In genomic region chrX:13703589-13703988, GRCh38 we compare ENCODE assay signal across 33 cellular contexts. TPM values are rescaled to one million over a fixed set of nuclear protein-coding genes. Genes with fewer than 3 reads are reported as not detected.
A peak's percentile ranks its signal among the peaks of the same experiment; 100 is the strongest.
DNase-seq lines count a peak whose midpoint lies in the region; ATAC-seq, FAIRE-seq and TF ChIP-seq lines count a peak whose summit lies in the region.
"Had no signal": no experiment of that assay in that cellular context is flagged by ENCODE, and none has a peak within 500 bp of the region (broad histone marks: within the 10 kb centered on the region; RNA-seq: fewer than 3 reads in every experiment).

No MANE protein-coding gene starts in this region.

- no peak for TF ChIP-seq CTCF in K562 (IDR thresholded peaks at IDR 0.05 in 2 of 3, conservative IDR thresholded peaks at IDR 0.05 in 1 of 3; ENCODE audit: insufficient read depth in 2 of 3, low read depth in 1 of 3, low read length in 3 of 3)

- peaks cover 11% of the 10 kb centered on the region for H3K4me1 ChIP-seq in CD8-positive, alpha-beta memory T cell (ENCODE audit: insufficient read depth, low read length)
- peaks cover 4 to 22% of the 10 kb centered on the region in 2 experiments for H3K4me1 ChIP-seq in K562 (replicated peaks in 1 of 2; ENCODE audit: control insufficient read depth in 2 of 2, insufficient read depth in 2 of 2, low read length in 2 of 2)
- H3K4me1 ChIP-seq in trophoblast cell (ENCODE audit: control insufficient read depth in 1 of 2, insufficient read depth in 2 of 2, low read length in 2 of 2) = no peaks in the 10 kb centered on the region
- H3K4me1 ChIP-seq: testis had no signal

- H2AFZ ChIP-seq in K562 (ENCODE audit: low read depth, low read length) (no peak overlapping the region), trophoblast cell (ENCODE audit: insufficient read depth, low read length, poor library complexity) (no peak overlapping the region)

- TF ChIP-seq RAD21 in K562 (CRISPR knock-in tag; conservative IDR thresholded peaks at IDR 0.05 in 1 of 2, IDR thresholded peaks at IDR 0.05 in 1 of 2) = no peak

- no peak overlapping the region for H4K91ac ChIP-seq in trophoblast cell (ENCODE audit: low read depth, low read length)

- CTCF ChIA-PET in activated CD4-positive, alpha-beta memory T cell treated with anti-CD3 and anti-CD28 coated beads for 36 hours (lab: Charles Lee) = no interaction called here
- CTCF ChIA-PET in activated CD4-positive, alpha-beta memory T cell treated with anti-CD3 and anti-CD28 coated beads, Interleukin-2, amount 10 ng/mL, durations not matched to agents 7 days and 5 days (lab: Charles Lee) = no interaction called here
- CTCF ChIA-PET in CD8-positive, alpha-beta memory T cell (lab: Charles Lee) = no interaction called here
- CTCF ChIA-PET in K562 (lab: Yijun Ruan, JAX; ENCODE audit: low intra/inter-chr PET ratio) = no interaction called here

- peak overlapping the region; percentile 22 for H3K4ac ChIP-seq in trophoblast cell (ENCODE audit: low read depth, low read length)

- H3K27me3 Mint-ChIP-seq in activated CD4-positive, alpha-beta memory T cell treated with anti-CD3 and anti-CD28 coated beads for 36 hours = no peaks in the 10 kb centered on the region
- H3K27me3 Mint-ChIP-seq in activated CD4-positive, alpha-beta memory T cell treated with anti-CD3 and anti-CD28 coated beads, Interleukin-2, amount 10 ng/mL, durations not matched to agents 7 days and 5 days = no peaks in the 10 kb centered on the region
- peaks cover 0 to 1% of the 10 kb centered on the region in 2 donors for H3K27me3 Mint-ChIP-seq in CD8-positive, alpha-beta memory T cell
- H3K27me3 Mint-ChIP-seq: brain had no signal

- no peak overlapping the region for H3K14ac ChIP-seq in trophoblast cell (ENCODE audit: low read length)

- no peak overlapping the region for H3K4me3 ChIP-seq in CD8-positive, alpha-beta memory T cell (ENCODE audit: low read length)
- no peak overlapping the region for H3K4me3 ChIP-seq in K562
- H3K4me3 ChIP-seq in trophoblast cell (ENCODE audit: low read depth, low read length) = no peak overlapping the region
- H3K4me3 ChIP-seq: dorsolateral prefrontal cortex, esophagus muscularis mucosa, lower lobe of right lung, testis had no signal

- H4K12ac ChIP-seq in trophoblast cell (ENCODE audit: low read depth, low read length) = no peak overlapping the region

- H3K9me3 ChIP-seq in CD8-positive, alpha-beta memory T cell (ENCODE audit: low read length) = no peaks in the 10 kb centered on the region
- no peaks in the 10 kb centered on the region for H3K9me3 ChIP-seq in K562 (replicated peaks; ENCODE audit: control insufficient read depth, insufficient read depth, low read depth, low read length)
- H3K9me3 ChIP-seq in trophoblast cell (ENCODE audit: insufficient read depth, low read depth, low read length) = no peaks in the 10 kb centered on the region
- H3K9me3 ChIP-seq: esophagus muscularis mucosa, lower lobe of right lung, testis had no signal

- no peak; the same call in 2 of the 3 replicates for ATAC-seq in K562
- ATAC-seq in HG03097 (IDR thresholded peaks at IDR 0.05; ENCODE audit: low FRiP score, unreplicated experiment) = no peak
- ATAC-seq: HCT116, lower lobe of right lung had no signal

- 0 out of 2 replicates have a peak overlapping the region, but pooled peaks have one; percentile 7 for H3K4me2 ChIP-seq in K562 (ENCODE audit: insufficient read depth, low read length)
- no peak overlapping the region for H3K4me2 ChIP-seq in trophoblast cell (ENCODE audit: low read length)

- H3K9ac ChIP-seq in K562 (ENCODE audit: insufficient read depth in 1 of 2, low read depth in 2 of 2, low read length in 2 of 2) = no peak overlapping the region
- H3K9ac ChIP-seq in trophoblast cell (ENCODE audit: low read length) = no peak overlapping the region

- no peaks in the 10 kb centered on the region for H3K27me3 ChIP-seq in CD8-positive, alpha-beta memory T cell (ENCODE audit: insufficient read depth, low read length, poor library complexity, severe bottlenecking)
- H3K27me3 ChIP-seq in K562 (ENCODE audit: control insufficient read depth in 2 of 2, insufficient read depth in 2 of 2, low read length in 2 of 2) = no peaks in the 10 kb centered on the region
- H3K27me3 ChIP-seq in trophoblast cell (ENCODE audit: insufficient read depth, low read length) = no peaks in the 10 kb centered on the region
- H3K27me3 ChIP-seq: esophagus muscularis mucosa, testis had no signal

- H2BK5ac ChIP-seq in trophoblast cell (ENCODE audit: low read depth, low read length, poor library complexity) = no peak overlapping the region

- no peak overlapping the region for H3K18ac ChIP-seq in trophoblast cell (ENCODE audit: low read length)

- H2BK120ac ChIP-seq in trophoblast cell (ENCODE audit: insufficient read depth, low read length, poor library complexity) = no peak overlapping the region

- H3K9me3 Mint-ChIP-seq in activated CD4-positive, alpha-beta memory T cell treated with anti-CD3 and anti-CD28 coated beads for 36 hours = no peaks in the 10 kb centered on the region
- no peaks in the 10 kb centered on the region for H3K9me3 Mint-ChIP-seq in activated CD4-positive, alpha-beta memory T cell treated with anti-CD3 and anti-CD28 coated beads, Interleukin-2, amount 10 ng/mL, durations not matched to agents 7 days and 5 days
- no peaks in the 10 kb centered on the region for H3K9me3 Mint-ChIP-seq in CD8-positive, alpha-beta memory T cell
- H3K9me3 Mint-ChIP-seq: nephron; T-helper 1 cell treated with Interleukin-12 subunit alpha and Interleukin-12 subunit beta and Interleukin-4 antibody, amounts not matched to agents 30 μg/mL and 1 μg/mL, for 36 hours had no signal

- in situ Hi-C loops in K562 (cut with MboI) = no loop called here

- intact Hi-C loops in activated CD4-positive, alpha-beta memory T cell treated with anti-CD3 and anti-CD28 coated beads for 36 hours (cut with micrococcal nuclease) = no loop called here
- intact Hi-C loops in K562 (cut with micrococcal nuclease) = no loop called here

- WGBS in K562 (ENCODE audit: insufficient coverage, low coverage, missing lambda C conversion rate) = 52% methylated on average over 3 of the region's 3 CpGs
- no CpG with 5 or more reads among the region's 3 CpGs for WGBS in trophoblast cell (ENCODE audit: extremely low coverage, insufficient coverage, insufficient read length)

- H3K36me3 ChIP-seq in CD8-positive, alpha-beta memory T cell (ENCODE audit: insufficient read depth, low read length) = no peaks in the 10 kb centered on the region
- H3K36me3 ChIP-seq in K562 (ENCODE audit: control insufficient read depth, insufficient read depth, low read length) (peaks cover 34% of the 10 kb centered on the region), trophoblast cell (ENCODE audit: control insufficient read depth in 1 of 2, insufficient read depth in 2 of 2, low read length in 2 of 2) (peaks cover 5 to 9% of the 10 kb centered on the region in 2 experiments)
- H3K36me3 ChIP-seq: esophagus muscularis mucosa, lower lobe of right lung had no signal

- H3K79me2 ChIP-seq in K562 (ENCODE audit: control insufficient read depth, insufficient read depth, low read length) = peaks cover 83% of the 10 kb centered on the region
- peaks cover 3% of the 10 kb centered on the region for H3K79me2 ChIP-seq in trophoblast cell (ENCODE audit: control insufficient read depth, insufficient read depth, low read length, poor library complexity)

- no peak overlapping the region for H3K23ac ChIP-seq in trophoblast cell (ENCODE audit: low read length)

- FAIRE-seq in K562 (lab: Jason Lieb, UNC) (no peak), GM12891 (lab: Jason Lieb, UNC) (no peak)
- FAIRE-seq: A204.1, endometrium, TTC549 had no signal

- TF ChIP-seq POLR2A in K562 (conservative IDR thresholded peaks at IDR 0.05) = no peak
- no peak for TF ChIP-seq POLR2A in GM12891 (IDR thresholded peaks at IDR 0.05; ENCODE audit: low read depth, low read length)

- BruUV-seq in K562 (replicated peaks; lab: Mats Ljungman, UMichigan) = no TSS peak

- peak overlapping the region; percentile 71 for H3K27ac Mint-ChIP-seq in activated CD4-positive, alpha-beta memory T cell treated with anti-CD3 and anti-CD28 coated beads for 36 hours
- H3K27ac Mint-ChIP-seq in activated CD4-positive, alpha-beta memory T cell treated with anti-CD3 and anti-CD28 coated beads, Interleukin-2, amount 10 ng/mL, durations not matched to agents 7 days and 5 days = no peak overlapping the region
- H3K27ac Mint-ChIP-seq in CD8-positive, alpha-beta memory T cell = peak overlapping the region; percentile 9 to 91 (median 77)
- H3K27ac Mint-ChIP-seq: nephron; T-helper 1 cell treated with Interleukin-12 subunit alpha and Interleukin-12 subunit beta and Interleukin-4 antibody, amounts not matched to agents 30 μg/mL and 1 μg/mL, for 36 hours had no signal

- H3K36me3 Mint-ChIP-seq in activated CD4-positive, alpha-beta memory T cell treated with anti-CD3 and anti-CD28 coated beads for 36 hours = peaks cover 9% of the 10 kb centered on the region
- peaks cover 19% of the 10 kb centered on the region for H3K36me3 Mint-ChIP-seq in activated CD4-positive, alpha-beta memory T cell treated with anti-CD3 and anti-CD28 coated beads, Interleukin-2, amount 10 ng/mL, durations not matched to agents 7 days and 5 days (ENCODE audit: low read depth)
- H3K36me3 Mint-ChIP-seq in CD8-positive, alpha-beta memory T cell = peaks cover 0 to 49% (median 10%) of the 10 kb centered on the region in 3 donors

- DNase-seq in activated CD4-positive, alpha-beta memory T cell treated with anti-CD3 and anti-CD28 coated beads for 36 hours = peak; percentile 25
- DNase-seq in activated CD4-positive, alpha-beta memory T cell treated with anti-CD3 and anti-CD28 coated beads, Interleukin-2, amount 10 ng/mL, durations not matched to agents 7 days and 5 days = no peak
- no peak for DNase-seq in CD8-positive, alpha-beta memory T cell
- DNase-seq in K562 (ENCODE audit: extremely low read depth in 1 of 4, low spot score in 3 of 4) = no peak
- DNase-seq in trophoblast cell = no peak
- DNase-seq in dedifferentiated amniotic fluid mesenchymal stem cell (ENCODE audit: extremely low spot score) = no peak
- no peak for DNase-seq in GM12891 (ENCODE audit: insufficient read length, low spot score)
- DNase-seq: activated CD8-positive, alpha-beta memory T cell treated with anti-CD3 and anti-CD28 coated beads for 24 hours; activated gamma-delta T cell treated with Interleukin-2 at 50 U/mL for 16 hours; activated T-cell treated with anti-CD3 and anti-CD28 coated beads for 4 hours; amniotic stem cell; cerebellar nuclear complex; DMS53; dorsolateral prefrontal cortex; foreskin fibroblast; lower lobe of right lung; NCI-H1417 treated with DMSO at 0.1 percent for 48 hours; NCI-H2029 treated with DMSO at 0.1 percent for 48 hours; NCI-H226; NCI-H526 treated with DMSO at 0.1 percent for 48 hours; NK-92 treated with Interleukin-12 subunit alpha and Interleukin-12 subunit beta, amount 100 ng/mL, for 24 hours; stimulated activated CD4-positive, alpha-beta T cell treated with anti-CD3 and anti-CD28 coated beads, Interleukin-15, amount 100 ng/mL, for 24 hours; stimulated activated naive CD4-positive, alpha-beta T cell; testis had no signal

- no peak overlapping the region for H3K4me3 Mint-ChIP-seq in activated CD4-positive, alpha-beta memory T cell treated with anti-CD3 and anti-CD28 coated beads for 36 hours
- no peak overlapping the region for H3K4me3 Mint-ChIP-seq in activated CD4-positive, alpha-beta memory T cell treated with anti-CD3 and anti-CD28 coated beads, Interleukin-2, amount 10 ng/mL, durations not matched to agents 7 days and 5 days
- peak overlapping the region in 2 of 7 donors; percentile 10 to 21 for H3K4me3 Mint-ChIP-seq in CD8-positive, alpha-beta memory T cell
- H3K4me3 Mint-ChIP-seq: brain; nephron; T-helper 1 cell treated with Interleukin-12 subunit alpha and Interleukin-12 subunit beta and Interleukin-4 antibody, amounts not matched to agents 30 μg/mL and 1 μg/mL, for 36 hours had no signal

- no peak overlapping the region for H4K8ac ChIP-seq in trophoblast cell (ENCODE audit: low read depth, low read length)

- no peak overlapping the region for H2BK12ac ChIP-seq in trophoblast cell (ENCODE audit: low read length)

- no peak overlapping the region for H2AK5ac ChIP-seq in trophoblast cell (ENCODE audit: low read length)

- POLR2A ChIA-PET in activated CD4-positive, alpha-beta memory T cell treated with anti-CD3 and anti-CD28 coated beads for 36 hours (lab: Charles Lee) = no interaction called here
- POLR2A ChIA-PET in activated CD4-positive, alpha-beta memory T cell treated with anti-CD3 and anti-CD28 coated beads, Interleukin-2, amount 10 ng/mL, durations not matched to agents 7 days and 5 days (lab: Charles Lee) = no interaction called here
- POLR2A ChIA-PET in CD8-positive, alpha-beta memory T cell (lab: Charles Lee) = no interaction called here
- POLR2A ChIA-PET in K562 (lab: Yijun Ruan, JAX) = interaction anchor here (1.0 kb wide), 2 partner anchors 9 to 10 kb away, joined by 3 to 5 read pairs; no protein-coding TSS in a partner anchor

- H3K9me1 ChIP-seq in K562 (ENCODE audit: control insufficient read depth, insufficient read depth, low read length) = no peaks in the 10 kb centered on the region

- no peak for TF ChIP-seq EP300 in K562 (IDR thresholded peaks at IDR 0.05; ENCODE audit: low read length)

- no peak overlapping the region for H3K27ac ChIP-seq in CD8-positive, alpha-beta memory T cell (ENCODE audit: low read depth, low read length)
- no peak overlapping the region for H3K27ac ChIP-seq in K562 (ENCODE audit: extremely low read depth, low read depth, low read length)
- H3K27ac ChIP-seq in trophoblast cell (ENCODE audit: low read depth, low read length) = no peak overlapping the region
- H3K27ac ChIP-seq: dorsolateral prefrontal cortex, lower lobe of right lung, testis had no signal

- peaks cover 45% of the 10 kb centered on the region for H3K4me1 Mint-ChIP-seq in activated CD4-positive, alpha-beta memory T cell treated with anti-CD3 and anti-CD28 coated beads for 36 hours (ENCODE audit: low read depth)
- peaks cover 29% of the 10 kb centered on the region for H3K4me1 Mint-ChIP-seq in activated CD4-positive, alpha-beta memory T cell treated with anti-CD3 and anti-CD28 coated beads, Interleukin-2, amount 10 ng/mL, durations not matched to agents 7 days and 5 days
- H3K4me1 Mint-ChIP-seq in CD8-positive, alpha-beta memory T cell = peaks cover 48 to 71% (median 67%) of the 10 kb centered on the region in 3 donors

- H4K20me1 ChIP-seq in K562 (replicated peaks; ENCODE audit: control insufficient read depth, insufficient read depth, low read length) = no peaks in the 10 kb centered on the region; the same call in 1 of the 2 replicates

- no peaks in the 10 kb centered on the region for H3K79me1 ChIP-seq in trophoblast cell (ENCODE audit: low read length)

RNA-seq across cellular contexts. Expression of gene RAB9A, which starts 14.7 kb away (rescaled TPM):
- 10 to 100 TPM; 28.2 to 32.1 TPM for total RNA-seq in activated CD4-positive, alpha-beta memory T cell treated with anti-CD3 and anti-CD28 coated beads for 36 hours
- 10 to 100 TPM; 16.8 to 17.5 TPM for total RNA-seq in activated CD4-positive, alpha-beta memory T cell treated with anti-CD3 and anti-CD28 coated beads, Interleukin-2, amount 10 ng/mL, durations not matched to agents 7 days and 5 days
- 10 to 100 TPM; 27.1 to 32.8 TPM for total RNA-seq in CD8-positive, alpha-beta memory T cell
- 48.1 TPM for polyA plus RNA-seq in CD8-positive, alpha-beta memory T cell
- total RNA-seq in K562 (2011; cell fraction: chromatin; rRNA removed; ENCODE audit: low replicate concordance) = 5.0 and 12.8 TPM in 2 replicates
- total RNA-seq in K562 (2011; cell fraction: nucleolus; rRNA removed) = 2.5 and 5.3 TPM in 2 replicates
- 6.5 and 10.2 TPM in 2 replicates for total RNA-seq in K562 (2011; cell fraction: nucleoplasm; rRNA removed)
- total RNA-seq in K562 (2014; rRNA removed) = 13.5 and 17.3 TPM in 2 replicates
- total RNA-seq in K562 (2014; rRNA removed; fragmentation: Illumina TruSeq; extraction: Trizol) = 19.0 and 19.7 TPM in 2 replicates
- 17.7 and 18.4 TPM in 2 replicates for total RNA-seq in K562 (2015; rRNA removed; fragmentation: Illumina TruSeq; extraction: Trizol)
- 17.8 and 18.3 TPM in 2 replicates for total RNA-seq in K562 (2021)
- 13.5 and 16.1 TPM in 2 replicates for polyA plus RNA-seq in K562 (2011; rRNA removed)
- polyA plus RNA-seq in K562 (2011; cell fraction: cytosol; rRNA removed) = 6.9 and 12.9 TPM in 2 replicates
- polyA plus RNA-seq in K562 (2011; cell fraction: nucleus; rRNA removed) = 5.0 and 8.8 TPM in 2 replicates
- 13.8 and 15.4 TPM in 2 replicates for polyA plus RNA-seq in K562 (2012)
- 17.6 and 20.5 TPM in 2 replicates for polyA plus RNA-seq in K562 (2014; fragmentation: Illumina TruSeq; extraction: Trizol)
- 10 to 100 TPM; 14.8 to 15.5 TPM for polyA plus RNA-seq in K562 (2014; fragmentation: Nextera tagmentation; extraction: Ambion mirVana)
- polyA plus RNA-seq in K562 (2014; rRNA removed) = 19.2 and 20.8 TPM in 2 replicates
- 12.5 and 18.7 TPM in 2 replicates for polyA minus RNA-seq in K562 (2011; rRNA and poly(A)+ RNA removed)
- polyA minus RNA-seq in K562 (2011; cell fraction: cytosol; rRNA and poly(A)+ RNA removed) = 3.2 and 5.9 TPM in 2 replicates
- polyA minus RNA-seq in K562 (2011; cell fraction: nucleus; rRNA and poly(A)+ RNA removed) = 2.8 and 3.9 TPM in 2 replicates
- polyA plus RNA-seq in trophoblast cell (2013) = 78.2 and 82.7 TPM in 2 replicates
- 37.6 TPM for polyA plus RNA-seq in GM12891 (2012; ENCODE audit: low read depth, missing spikeins)

RNA-seq across cellular contexts. Expression of gene TRAPPC2, which starts 30.8 kb away (rescaled TPM):
- total RNA-seq in activated CD4-positive, alpha-beta memory T cell treated with anti-CD3 and anti-CD28 coated beads for 36 hours = 10 to 100 TPM; 14.1 to 16.1 TPM
- 10 to 100 TPM; 21.0 to 22.6 TPM for total RNA-seq in activated CD4-positive, alpha-beta memory T cell treated with anti-CD3 and anti-CD28 coated beads, Interleukin-2, amount 10 ng/mL, durations not matched to agents 7 days and 5 days
- total RNA-seq in CD8-positive, alpha-beta memory T cell = 10 to 100 TPM; 18.7 to 19.0 TPM
- 50.6 TPM for polyA plus RNA-seq in CD8-positive, alpha-beta memory T cell
- 34.3 and 60.2 TPM in 2 replicates for total RNA-seq in K562 (2011; cell fraction: chromatin; rRNA removed; ENCODE audit: low replicate concordance)
- total RNA-seq in K562 (2011; cell fraction: nucleolus; rRNA removed) = 23.8 and 24.1 TPM in 2 replicates
- 38.8 and 60.5 TPM in 2 replicates for total RNA-seq in K562 (2011; cell fraction: nucleoplasm; rRNA removed)
- total RNA-seq in K562 (2014; rRNA removed) = 10.3 and 15.3 TPM in 2 replicates
- 26.1 and 31.1 TPM in 2 replicates for total RNA-seq in K562 (2014; rRNA removed; fragmentation: Illumina TruSeq; extraction: Trizol)
- total RNA-seq in K562 (2015; rRNA removed; fragmentation: Illumina TruSeq; extraction: Trizol) = 20.0 and 20.6 TPM in 2 replicates
- total RNA-seq in K562 (2021) = 15.6 and 18.6 TPM in 2 replicates
- 20.5 and 21.8 TPM in 2 replicates for polyA plus RNA-seq in K562 (2011; rRNA removed)
- 6.1 and 14.6 TPM in 2 replicates for polyA plus RNA-seq in K562 (2011; cell fraction: cytosol; rRNA removed)
- 17.4 and 17.5 TPM in 2 replicates for polyA plus RNA-seq in K562 (2011; cell fraction: nucleus; rRNA removed)
- polyA plus RNA-seq in K562 (2012) = 12.5 and 13.6 TPM in 2 replicates
- polyA plus RNA-seq in K562 (2014; fragmentation: Illumina TruSeq; extraction: Trizol) = 13.1 and 13.7 TPM in 2 replicates
- polyA plus RNA-seq in K562 (2014; fragmentation: Nextera tagmentation; extraction: Ambion mirVana) = 10 to 100 TPM; 18.0 to 30.6 TPM
- 15.8 and 15.9 TPM in 2 replicates for polyA plus RNA-seq in K562 (2014; rRNA removed)
- polyA minus RNA-seq in K562 (2011; rRNA and poly(A)+ RNA removed) = 13.3 and 17.2 TPM in 2 replicates
- polyA minus RNA-seq in K562 (2011; cell fraction: cytosol; rRNA and poly(A)+ RNA removed) = 13.4 and 14.0 TPM in 2 replicates
- 9.6 and 18.8 TPM in 2 replicates for polyA minus RNA-seq in K562 (2011; cell fraction: nucleus; rRNA and poly(A)+ RNA removed)
- polyA plus RNA-seq in trophoblast cell (2013) = 8.8 and 9.2 TPM in 2 replicates
- 7.8 TPM for polyA plus RNA-seq in GM12891 (2012; ENCODE audit: low read depth, missing spikeins)

RNA-seq across cellular contexts. Expression of gene OFD1, which starts 31.0 kb away (rescaled TPM):
- total RNA-seq in activated CD4-positive, alpha-beta memory T cell treated with anti-CD3 and anti-CD28 coated beads for 36 hours = 10 to 100 TPM; 24.5 to 30.9 TPM
- 10 to 100 TPM; 41.3 to 47.3 TPM for total RNA-seq in activated CD4-positive, alpha-beta memory T cell treated with anti-CD3 and anti-CD28 coated beads, Interleukin-2, amount 10 ng/mL, durations not matched to agents 7 days and 5 days
- total RNA-seq in CD8-positive, alpha-beta memory T cell = 10 to 100 TPM; 29.1 to 30.4 TPM
- polyA plus RNA-seq in CD8-positive, alpha-beta memory T cell = 46.3 TPM
- total RNA-seq in K562 (2011; cell fraction: chromatin; rRNA removed; ENCODE audit: low replicate concordance) = 29.4 and 85.0 TPM in 2 replicates
- 26.2 and 28.7 TPM in 2 replicates for total RNA-seq in K562 (2011; cell fraction: nucleolus; rRNA removed)
- total RNA-seq in K562 (2011; cell fraction: nucleoplasm; rRNA removed) = 27.1 and 29.2 TPM in 2 replicates
- total RNA-seq in K562 (2014; rRNA removed) = 20.9 and 24.7 TPM in 2 replicates
- 33.3 and 38.8 TPM in 2 replicates for total RNA-seq in K562 (2014; rRNA removed; fragmentation: Illumina TruSeq; extraction: Trizol)
- total RNA-seq in K562 (2015; rRNA removed; fragmentation: Illumina TruSeq; extraction: Trizol) = 31.3 and 33.9 TPM in 2 replicates
- 26.0 and 26.1 TPM in 2 replicates for total RNA-seq in K562 (2021)
- polyA plus RNA-seq in K562 (2011; rRNA removed) = 28.2 and 30.2 TPM in 2 replicates
- 8.4 and 11.1 TPM in 2 replicates for polyA plus RNA-seq in K562 (2011; cell fraction: cytosol; rRNA removed)
- polyA plus RNA-seq in K562 (2011; cell fraction: nucleus; rRNA removed) = 75.5 and 89.4 TPM in 2 replicates
- 20.2 and 23.8 TPM in 2 replicates for polyA plus RNA-seq in K562 (2012)
- polyA plus RNA-seq in K562 (2014; fragmentation: Illumina TruSeq; extraction: Trizol) = 23.4 and 30.1 TPM in 2 replicates
- polyA plus RNA-seq in K562 (2014; fragmentation: Nextera tagmentation; extraction: Ambion mirVana) = 10 to 100 TPM; 22.0 to 49.1 TPM
- polyA plus RNA-seq in K562 (2014; rRNA removed) = 27.7 and 39.2 TPM in 2 replicates
- 18.3 and 22.4 TPM in 2 replicates for polyA minus RNA-seq in K562 (2011; rRNA and poly(A)+ RNA removed)
- 6.8 and 8.9 TPM in 2 replicates for polyA minus RNA-seq in K562 (2011; cell fraction: cytosol; rRNA and poly(A)+ RNA removed)
- polyA minus RNA-seq in K562 (2011; cell fraction: nucleus; rRNA and poly(A)+ RNA removed) = 45.1 and 70.2 TPM in 2 replicates
- polyA plus RNA-seq in trophoblast cell (2013) = 35.8 and 38.2 TPM in 2 replicates
- polyA plus RNA-seq in GM12891 (2012; ENCODE audit: low read depth, missing spikeins) = 15.8 TPM

RNA-seq across cellular contexts. Expression of gene TCEANC, which starts 50.6 kb away (rescaled TPM):
- 1 to 10 TPM; 1.9 TPM for total RNA-seq in activated CD4-positive, alpha-beta memory T cell treated with anti-CD3 and anti-CD28 coated beads for 36 hours
- 1 to 10 TPM; 4.3 to 4.6 TPM for total RNA-seq in activated CD4-positive, alpha-beta memory T cell treated with anti-CD3 and anti-CD28 coated beads, Interleukin-2, amount 10 ng/mL, durations not matched to agents 7 days and 5 days
- total RNA-seq in CD8-positive, alpha-beta memory T cell = 1 to 10 TPM; 2.7 to 3.4 TPM
- polyA plus RNA-seq in CD8-positive, alpha-beta memory T cell = 10.3 TPM
- total RNA-seq in K562 (2011; cell fraction: chromatin; rRNA removed; ENCODE audit: low replicate concordance) = 3.6 and 6.2 TPM in 2 replicates
- 2.2 and 2.9 TPM in 2 replicates for total RNA-seq in K562 (2011; cell fraction: nucleolus; rRNA removed)
- total RNA-seq in K562 (2011; cell fraction: nucleoplasm; rRNA removed) = 3.7 and 5.6 TPM in 2 replicates
- total RNA-seq in K562 (2014; rRNA removed) = 0.98 and 1.2 TPM in 2 replicates
- total RNA-seq in K562 (2014; rRNA removed; fragmentation: Illumina TruSeq; extraction: Trizol) = 2.2 and 2.4 TPM in 2 replicates
- total RNA-seq in K562 (2015; rRNA removed; fragmentation: Illumina TruSeq; extraction: Trizol) = 2.0 and 2.2 TPM in 2 replicates
- 1.5 and 1.9 TPM in 2 replicates for total RNA-seq in K562 (2021)
- polyA plus RNA-seq in K562 (2011; rRNA removed) = 2.5 and 2.8 TPM in 2 replicates
- polyA plus RNA-seq in K562 (2011; cell fraction: cytosol; rRNA removed) = 0.48 and 0.88 TPM in 2 replicates
- polyA plus RNA-seq in K562 (2011; cell fraction: nucleus; rRNA removed) = 1.5 and 3.1 TPM in 2 replicates
- 0.91 and 1.6 TPM in 2 replicates for polyA plus RNA-seq in K562 (2012)
- 1.7 and 2.0 TPM in 2 replicates for polyA plus RNA-seq in K562 (2014; fragmentation: Illumina TruSeq; extraction: Trizol)
- 1 to 10 TPM; 2.0 to 2.3 TPM for polyA plus RNA-seq in K562 (2014; fragmentation: Nextera tagmentation; extraction: Ambion mirVana)
- 1.6 and 1.7 TPM in 2 replicates for polyA plus RNA-seq in K562 (2014; rRNA removed)
- 3.5 and 7.0 TPM in 2 replicates for polyA minus RNA-seq in K562 (2011; rRNA and poly(A)+ RNA removed)
- 0.91 and 1.0 TPM in 2 replicates for polyA minus RNA-seq in K562 (2011; cell fraction: cytosol; rRNA and poly(A)+ RNA removed)
- polyA minus RNA-seq in K562 (2011; cell fraction: nucleus; rRNA and poly(A)+ RNA removed) = 0.94 and 4.8 TPM in 2 replicates
- 1.7 and 1.8 TPM in 2 replicates for polyA plus RNA-seq in trophoblast cell (2013)
- polyA plus RNA-seq in GM12891 (2012; ENCODE audit: low read depth, missing spikeins) = 0.60 TPM
